14 cellular contexts compared by ENCODE assay signal in genomic region chr6:166257911-166258318, GRCh38.
DNase-seq lines count a peak whose midpoint lies in the region; ATAC-seq, FAIRE-seq and TF ChIP-seq lines count a peak whose summit lies in the region.
"Had no signal": no experiment of that assay in that cellular context is flagged by ENCODE, and none has a peak within 500 bp of the region (broad histone marks: within the 10 kb centered on the region; RNA-seq: fewer than 3 reads in every experiment).

No MANE protein-coding gene starts in this region.

- H3K9me3 Mint-ChIP-seq in T-helper 2 cell treated with Interferon-gamma antibody and Interleukin-4, amounts not matched to agents 5 μg/mL and 100 μg/mL, for 36 hours = no peaks in the 10 kb centered on the region
- H3K9me3 Mint-ChIP-seq in dendritic cell treated with granulocyte-macrophage colony-stimulating factor and Interleukin-4, amounts not matched to agents 40 ng/mL and 50 ng/mL, for 4 days = no peaks in the 10 kb centered on the region
- H3K9me3 Mint-ChIP-seq: WTC11 had no signal

- H3K4me1 Mint-ChIP-seq in T-helper 2 cell treated with Interferon-gamma antibody and Interleukin-4, amounts not matched to agents 5 μg/mL and 100 μg/mL, for 36 hours (ENCODE audit: low read depth) = peaks cover 40% of the 10 kb centered on the region
- H3K4me1 Mint-ChIP-seq in dendritic cell treated with granulocyte-macrophage colony-stimulating factor and Interleukin-4, amounts not matched to agents 40 ng/mL and 50 ng/mL, for 4 days (ENCODE audit: low read depth) = peaks cover 60% of the 10 kb centered on the region

- no peak for TF ChIP-seq POLR2A in H54 (IDR thresholded peaks at IDR 0.05; ENCODE audit: low read depth, low read length)

- no peak overlapping the region for H3K27ac Mint-ChIP-seq in T-helper 2 cell treated with Interferon-gamma antibody and Interleukin-4, amounts not matched to agents 5 μg/mL and 100 μg/mL, for 36 hours
- peak overlapping the region; percentile 100 for H3K27ac Mint-ChIP-seq in dendritic cell treated with granulocyte-macrophage colony-stimulating factor and Interleukin-4, amounts not matched to agents 40 ng/mL and 50 ng/mL, for 4 days
- H3K27ac Mint-ChIP-seq: WTC11 had no signal

- no peak for ATAC-seq in HG03469 (IDR thresholded peaks at IDR 0.05; ENCODE audit: unreplicated experiment)
- ATAC-seq: WTC11 had no signal

- intact Hi-C loops in dendritic cell treated with granulocyte-macrophage colony-stimulating factor and Interleukin-4, amounts not matched to agents 40 ng/mL and 50 ng/mL, for 4 days (cut with micrococcal nuclease) = loop anchor here (2.0 to 5.0 kb wide), 3 partner anchors 85 to 699 kb away; partner anchors contain the start of genes RNASET2, RPS6KA2 and SFT2D1

- DNase-seq in DMS53 (lab: John Stamatoyannopoulos, UW) = peak; percentile 6
- DNase-seq in DMS53 treated with DMSO at 0.1 percent for 48 hours (lab: John Stamatoyannopoulos, UW; ENCODE audit: unreplicated experiment) = no peak
- peak; percentile 14 for DNase-seq in T-helper 2 cell treated with Interferon-gamma antibody and Interleukin-4, amounts not matched to agents 5 μg/mL and 100 μg/mL, for 36 hours (ENCODE audit: low spot score)
- peak; percentile 46 for DNase-seq in stimulated activated CD4-positive, alpha-beta T cell treated with anti-CD3 and anti-CD28 coated beads, Interleukin-4, amount 100 ng/mL, for 1 hour
- DNase-seq in HuH-7 (ENCODE audit: low spot score) = no peak
- no peak for DNase-seq in H54 (ENCODE audit: insufficient read length, low spot score)
- DNase-seq: dorsolateral prefrontal cortex, NCI-H1092 treated with DMSO at 0.1 percent for 48 hours, NCI-H524, occipital lobe, Right ventricle myocardium superior had no signal

- FAIRE-seq in H54 (lab: Jason Lieb, UNC) = no peak

- H3K36me3 Mint-ChIP-seq in T-helper 2 cell treated with Interferon-gamma antibody and Interleukin-4, amounts not matched to agents 5 μg/mL and 100 μg/mL, for 36 hours (ENCODE audit: low read depth) = peaks cover 3% of the 10 kb centered on the region
- no peaks in the 10 kb centered on the region for H3K36me3 Mint-ChIP-seq in dendritic cell treated with granulocyte-macrophage colony-stimulating factor and Interleukin-4, amounts not matched to agents 40 ng/mL and 50 ng/mL, for 4 days (ENCODE audit: low read depth)
- H3K36me3 Mint-ChIP-seq: WTC11 had no signal

- H3K27me3 Mint-ChIP-seq in T-helper 2 cell treated with Interferon-gamma antibody and Interleukin-4, amounts not matched to agents 5 μg/mL and 100 μg/mL, for 36 hours (ENCODE audit: low read depth) = peaks cover 29% of the 10 kb centered on the region
- no peaks in the 10 kb centered on the region for H3K27me3 Mint-ChIP-seq in dendritic cell treated with granulocyte-macrophage colony-stimulating factor and Interleukin-4, amounts not matched to agents 40 ng/mL and 50 ng/mL, for 4 days

- H3K4me3 Mint-ChIP-seq in T-helper 2 cell treated with Interferon-gamma antibody and Interleukin-4, amounts not matched to agents 5 μg/mL and 100 μg/mL, for 36 hours = peak overlapping the region; percentile 10
- peak overlapping the region; percentile 68 for H3K4me3 Mint-ChIP-seq in dendritic cell treated with granulocyte-macrophage colony-stimulating factor and Interleukin-4, amounts not matched to agents 40 ng/mL and 50 ng/mL, for 4 days
- H3K4me3 Mint-ChIP-seq: WTC11 had no signal

Comparison
In these comparisons a context has a peak if more than half of its experiments do, and no peak if none do; other contexts are left out.
1. DNase-seq: peak in DMS53 (single experiment), T-helper 2 cell treated with Interferon-gamma antibody and Interleukin-4, amounts not matched to agents 5 μg/mL and 100 μg/mL, for 36 hours (single experiment) and stimulated activated CD4-positive, alpha-beta T cell treated with anti-CD3 and anti-CD28 coated beads, Interleukin-4, amount 100 ng/mL, for 1 hour (single experiment); none in DMS53 treated with DMSO at 0.1 percent for 48 hours (single experiment), HuH-7 (single experiment) and H54 (single experiment).